2 cellular contexts compared by ENCODE assay signal in the genomic region with DNA sequence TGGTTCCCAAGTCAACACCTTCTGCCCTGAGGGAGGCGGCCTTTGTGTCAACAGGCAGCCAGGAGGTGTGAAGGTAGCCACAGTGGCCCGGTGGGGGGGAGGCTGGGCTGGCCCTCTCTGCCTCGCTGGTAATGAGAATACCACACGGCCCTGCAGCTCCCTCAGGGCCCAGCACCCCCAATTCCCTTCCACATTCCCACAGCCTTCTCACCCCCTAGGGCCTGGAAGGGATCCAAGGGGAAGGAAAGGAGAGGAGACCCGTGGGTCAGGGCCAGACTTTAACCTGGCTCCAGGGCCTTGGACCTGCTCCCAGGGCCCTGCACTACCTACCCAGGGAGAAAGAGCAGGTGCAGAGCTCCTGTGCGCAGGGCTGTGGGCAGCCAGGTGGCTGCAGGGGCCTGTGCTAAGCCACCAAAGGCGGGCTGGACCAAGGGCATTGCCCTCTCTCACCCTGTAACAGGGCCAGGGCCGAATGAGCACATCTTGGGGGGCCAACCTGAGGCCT.
TF ChIP-seq lines count a peak whose summit lies in the region.

No MANE protein-coding gene starts in this region.

TF ChIP-seq in K562, 482 proteins besides CTCF, POLR2A, EP300 and RAD21 (continues in another document):
- TF ChIP-seq, protein P1, sequence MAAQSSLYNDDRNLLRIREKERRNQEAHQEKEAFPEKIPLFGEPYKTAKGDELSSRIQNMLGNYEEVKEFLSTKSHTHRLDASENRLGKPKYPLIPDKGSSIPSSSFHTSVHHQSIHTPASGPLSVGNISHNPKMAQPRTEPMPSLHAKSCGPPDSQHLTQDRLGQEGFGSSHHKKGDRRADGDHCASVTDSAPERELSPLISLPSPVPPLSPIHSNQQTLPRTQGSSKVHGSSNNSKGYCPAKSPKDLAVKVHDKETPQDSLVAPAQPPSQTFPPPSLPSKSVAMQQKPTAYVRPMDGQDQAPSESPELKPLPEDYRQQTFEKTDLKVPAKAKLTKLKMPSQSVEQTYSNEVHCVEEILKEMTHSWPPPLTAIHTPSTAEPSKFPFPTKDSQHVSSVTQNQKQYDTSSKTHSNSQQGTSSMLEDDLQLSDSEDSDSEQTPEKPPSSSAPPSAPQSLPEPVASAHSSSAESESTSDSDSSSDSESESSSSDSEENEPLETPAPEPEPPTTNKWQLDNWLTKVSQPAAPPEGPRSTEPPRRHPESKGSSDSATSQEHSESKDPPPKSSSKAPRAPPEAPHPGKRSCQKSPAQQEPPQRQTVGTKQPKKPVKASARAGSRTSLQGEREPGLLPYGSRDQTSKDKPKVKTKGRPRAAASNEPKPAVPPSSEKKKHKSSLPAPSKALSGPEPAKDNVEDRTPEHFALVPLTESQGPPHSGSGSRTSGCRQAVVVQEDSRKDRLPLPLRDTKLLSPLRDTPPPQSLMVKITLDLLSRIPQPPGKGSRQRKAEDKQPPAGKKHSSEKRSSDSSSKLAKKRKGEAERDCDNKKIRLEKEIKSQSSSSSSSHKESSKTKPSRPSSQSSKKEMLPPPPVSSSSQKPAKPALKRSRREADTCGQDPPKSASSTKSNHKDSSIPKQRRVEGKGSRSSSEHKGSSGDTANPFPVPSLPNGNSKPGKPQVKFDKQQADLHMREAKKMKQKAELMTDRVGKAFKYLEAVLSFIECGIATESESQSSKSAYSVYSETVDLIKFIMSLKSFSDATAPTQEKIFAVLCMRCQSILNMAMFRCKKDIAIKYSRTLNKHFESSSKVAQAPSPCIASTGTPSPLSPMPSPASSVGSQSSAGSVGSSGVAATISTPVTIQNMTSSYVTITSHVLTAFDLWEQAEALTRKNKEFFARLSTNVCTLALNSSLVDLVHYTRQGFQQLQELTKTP (IDR thresholded peaks at IDR 0.05; ENCODE audit: low read depth in 1 of 2, partially characterized antibody in 2 of 2): no peak
- TF ChIP-seq SREBF1 (IDR thresholded peaks at IDR 0.05; ENCODE audit: borderline replicate concordance, low read depth, low read length) (no peak), HMG20B (CRISPR knock-in tag; IDR thresholded peaks at IDR 0.05) (no peak), FOS (IDR thresholded peaks at IDR 0.05; ENCODE audit: extremely low read depth, insufficient read length) (no peak), ZNF3 (CRISPR knock-in tag; IDR thresholded peaks at IDR 0.05) (no peak), ZNF699 (CRISPR knock-in tag; IDR thresholded peaks at IDR 0.05; ENCODE audit: insufficient replicate concordance) (no peak)
- TF ChIP-seq, protein P2, sequence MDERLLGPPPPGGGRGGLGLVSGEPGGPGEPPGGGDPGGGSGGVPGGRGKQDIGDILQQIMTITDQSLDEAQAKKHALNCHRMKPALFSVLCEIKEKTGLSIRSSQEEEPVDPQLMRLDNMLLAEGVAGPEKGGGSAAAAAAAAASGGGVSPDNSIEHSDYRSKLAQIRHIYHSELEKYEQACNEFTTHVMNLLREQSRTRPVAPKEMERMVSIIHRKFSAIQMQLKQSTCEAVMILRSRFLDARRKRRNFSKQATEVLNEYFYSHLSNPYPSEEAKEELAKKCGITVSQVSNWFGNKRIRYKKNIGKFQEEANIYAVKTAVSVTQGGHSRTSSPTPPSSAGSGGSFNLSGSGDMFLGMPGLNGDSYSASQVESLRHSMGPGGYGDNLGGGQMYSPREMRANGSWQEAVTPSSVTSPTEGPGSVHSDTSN (CRISPR knock-in tag; IDR thresholded peaks at IDR 0.05; ENCODE audit: low read depth): no peak
- TF ChIP-seq, protein P2 (tag; conservative IDR thresholded peaks at IDR 0.05; ENCODE audit: low read depth): no peak
- TF ChIP-seq, protein P3, sequence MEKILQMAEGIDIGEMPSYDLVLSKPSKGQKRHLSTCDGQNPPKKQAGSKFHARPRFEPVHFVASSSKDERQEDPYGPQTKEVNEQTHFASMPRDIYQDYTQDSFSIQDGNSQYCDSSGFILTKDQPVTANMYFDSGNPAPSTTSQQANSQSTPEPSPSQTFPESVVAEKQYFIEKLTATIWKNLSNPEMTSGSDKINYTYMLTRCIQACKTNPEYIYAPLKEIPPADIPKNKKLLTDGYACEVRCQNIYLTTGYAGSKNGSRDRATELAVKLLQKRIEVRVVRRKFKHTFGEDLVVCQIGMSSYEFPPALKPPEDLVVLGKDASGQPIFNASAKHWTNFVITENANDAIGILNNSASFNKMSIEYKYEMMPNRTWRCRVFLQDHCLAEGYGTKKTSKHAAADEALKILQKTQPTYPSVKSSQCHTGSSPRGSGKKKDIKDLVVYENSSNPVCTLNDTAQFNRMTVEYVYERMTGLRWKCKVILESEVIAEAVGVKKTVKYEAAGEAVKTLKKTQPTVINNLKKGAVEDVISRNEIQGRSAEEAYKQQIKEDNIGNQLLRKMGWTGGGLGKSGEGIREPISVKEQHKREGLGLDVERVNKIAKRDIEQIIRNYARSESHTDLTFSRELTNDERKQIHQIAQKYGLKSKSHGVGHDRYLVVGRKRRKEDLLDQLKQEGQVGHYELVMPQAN (IDR thresholded peaks at IDR 0.05; ENCODE audit: borderline replicate concordance): no peak
- TF ChIP-seq, protein P4, sequence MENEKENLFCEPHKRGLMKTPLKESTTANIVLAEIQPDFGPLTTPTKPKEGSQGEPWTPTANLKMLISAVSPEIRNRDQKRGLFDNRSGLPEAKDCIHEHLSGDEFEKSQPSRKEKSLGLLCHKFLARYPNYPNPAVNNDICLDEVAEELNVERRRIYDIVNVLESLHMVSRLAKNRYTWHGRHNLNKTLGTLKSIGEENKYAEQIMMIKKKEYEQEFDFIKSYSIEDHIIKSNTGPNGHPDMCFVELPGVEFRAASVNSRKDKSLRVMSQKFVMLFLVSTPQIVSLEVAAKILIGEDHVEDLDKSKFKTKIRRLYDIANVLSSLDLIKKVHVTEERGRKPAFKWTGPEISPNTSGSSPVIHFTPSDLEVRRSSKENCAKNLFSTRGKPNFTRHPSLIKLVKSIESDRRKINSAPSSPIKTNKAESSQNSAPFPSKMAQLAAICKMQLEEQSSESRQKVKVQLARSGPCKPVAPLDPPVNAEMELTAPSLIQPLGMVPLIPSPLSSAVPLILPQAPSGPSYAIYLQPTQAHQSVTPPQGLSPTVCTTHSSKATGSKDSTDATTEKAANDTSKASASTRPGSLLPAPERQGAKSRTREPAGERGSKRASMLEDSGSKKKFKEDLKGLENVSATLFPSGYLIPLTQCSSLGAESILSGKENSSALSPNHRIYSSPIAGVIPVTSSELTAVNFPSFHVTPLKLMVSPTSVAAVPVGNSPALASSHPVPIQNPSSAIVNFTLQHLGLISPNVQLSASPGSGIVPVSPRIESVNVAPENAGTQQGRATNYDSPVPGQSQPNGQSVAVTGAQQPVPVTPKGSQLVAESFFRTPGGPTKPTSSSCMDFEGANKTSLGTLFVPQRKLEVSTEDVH (IDR thresholded peaks at IDR 0.05; ENCODE audit: low read depth, partially characterized antibody): no peak

TF ChIP-seq in liver, 16 proteins besides CTCF, POLR2A, EP300 and RAD21:
- TF ChIP-seq YY1 (IDR thresholded peaks at IDR 0.05): no peak
- TF ChIP-seq JUND (IDR thresholded peaks at IDR 0.05): no peak
- TF ChIP-seq, protein P5, sequence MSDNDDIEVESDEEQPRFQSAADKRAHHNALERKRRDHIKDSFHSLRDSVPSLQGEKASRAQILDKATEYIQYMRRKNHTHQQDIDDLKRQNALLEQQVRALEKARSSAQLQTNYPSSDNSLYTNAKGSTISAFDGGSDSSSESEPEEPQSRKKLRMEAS (IDR thresholded peaks at IDR 0.05): no peak
- TF ChIP-seq FOXA2 (IDR thresholded peaks at IDR 0.05): no peak
- TF ChIP-seq, protein P6, sequence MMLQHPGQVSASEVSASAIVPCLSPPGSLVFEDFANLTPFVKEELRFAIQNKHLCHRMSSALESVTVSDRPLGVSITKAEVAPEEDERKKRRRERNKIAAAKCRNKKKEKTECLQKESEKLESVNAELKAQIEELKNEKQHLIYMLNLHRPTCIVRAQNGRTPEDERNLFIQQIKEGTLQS (IDR thresholded peaks at IDR 0.05): no peak
- TF ChIP-seq, protein P7, sequence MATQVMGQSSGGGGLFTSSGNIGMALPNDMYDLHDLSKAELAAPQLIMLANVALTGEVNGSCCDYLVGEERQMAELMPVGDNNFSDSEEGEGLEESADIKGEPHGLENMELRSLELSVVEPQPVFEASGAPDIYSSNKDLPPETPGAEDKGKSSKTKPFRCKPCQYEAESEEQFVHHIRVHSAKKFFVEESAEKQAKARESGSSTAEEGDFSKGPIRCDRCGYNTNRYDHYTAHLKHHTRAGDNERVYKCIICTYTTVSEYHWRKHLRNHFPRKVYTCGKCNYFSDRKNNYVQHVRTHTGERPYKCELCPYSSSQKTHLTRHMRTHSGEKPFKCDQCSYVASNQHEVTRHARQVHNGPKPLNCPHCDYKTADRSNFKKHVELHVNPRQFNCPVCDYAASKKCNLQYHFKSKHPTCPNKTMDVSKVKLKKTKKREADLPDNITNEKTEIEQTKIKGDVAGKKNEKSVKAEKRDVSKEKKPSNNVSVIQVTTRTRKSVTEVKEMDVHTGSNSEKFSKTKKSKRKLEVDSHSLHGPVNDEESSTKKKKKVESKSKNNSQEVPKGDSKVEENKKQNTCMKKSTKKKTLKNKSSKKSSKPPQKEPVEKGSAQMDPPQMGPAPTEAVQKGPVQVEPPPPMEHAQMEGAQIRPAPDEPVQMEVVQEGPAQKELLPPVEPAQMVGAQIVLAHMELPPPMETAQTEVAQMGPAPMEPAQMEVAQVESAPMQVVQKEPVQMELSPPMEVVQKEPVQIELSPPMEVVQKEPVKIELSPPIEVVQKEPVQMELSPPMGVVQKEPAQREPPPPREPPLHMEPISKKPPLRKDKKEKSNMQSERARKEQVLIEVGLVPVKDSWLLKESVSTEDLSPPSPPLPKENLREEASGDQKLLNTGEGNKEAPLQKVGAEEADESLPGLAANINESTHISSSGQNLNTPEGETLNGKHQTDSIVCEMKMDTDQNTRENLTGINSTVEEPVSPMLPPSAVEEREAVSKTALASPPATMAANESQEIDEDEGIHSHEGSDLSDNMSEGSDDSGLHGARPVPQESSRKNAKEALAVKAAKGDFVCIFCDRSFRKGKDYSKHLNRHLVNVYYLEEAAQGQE (IDR thresholded peaks at IDR 0.05): no peak
- no peak for TF ChIP-seq EGR1 (IDR thresholded peaks at IDR 0.05; ENCODE audit: low read depth in 2 of 2)
- no peak for TF ChIP-seq GABPA (IDR thresholded peaks at IDR 0.05 in 1 of 2, conservative IDR thresholded peaks at IDR 0.05 in 1 of 2)
- peak; percentile 82 for TF ChIP-seq NR2F2 (IDR thresholded peaks at IDR 0.05)
- no peak for TF ChIP-seq FOXA1 (IDR thresholded peaks at IDR 0.05)
- TF ChIP-seq TAF1 (conservative IDR thresholded peaks at IDR 0.05): no peak
- TF ChIP-seq HNF4A (conservative IDR thresholded peaks at IDR 0.05): peak; percentile 82 to 95
- TF ChIP-seq RXRA (IDR thresholded peaks at IDR 0.05): peak; percentile 39 to 57
- peak; percentile 65 for TF ChIP-seq SP1 (IDR thresholded peaks at IDR 0.05)
- TF ChIP-seq HNF4G (IDR thresholded peaks at IDR 0.05): peak; percentile 70
- TF ChIP-seq, protein P8, sequence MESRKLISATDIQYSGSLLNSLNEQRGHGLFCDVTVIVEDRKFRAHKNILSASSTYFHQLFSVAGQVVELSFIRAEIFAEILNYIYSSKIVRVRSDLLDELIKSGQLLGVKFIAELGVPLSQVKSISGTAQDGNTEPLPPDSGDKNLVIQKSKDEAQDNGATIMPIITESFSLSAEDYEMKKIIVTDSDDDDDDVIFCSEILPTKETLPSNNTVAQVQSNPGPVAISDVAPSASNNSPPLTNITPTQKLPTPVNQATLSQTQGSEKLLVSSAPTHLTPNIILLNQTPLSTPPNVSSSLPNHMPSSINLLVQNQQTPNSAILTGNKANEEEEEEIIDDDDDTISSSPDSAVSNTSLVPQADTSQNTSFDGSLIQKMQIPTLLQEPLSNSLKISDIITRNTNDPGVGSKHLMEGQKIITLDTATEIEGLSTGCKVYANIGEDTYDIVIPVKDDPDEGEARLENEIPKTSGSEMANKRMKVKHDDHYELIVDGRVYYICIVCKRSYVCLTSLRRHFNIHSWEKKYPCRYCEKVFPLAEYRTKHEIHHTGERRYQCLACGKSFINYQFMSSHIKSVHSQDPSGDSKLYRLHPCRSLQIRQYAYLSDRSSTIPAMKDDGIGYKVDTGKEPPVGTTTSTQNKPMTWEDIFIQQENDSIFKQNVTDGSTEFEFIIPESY (IDR thresholded peaks at IDR 0.05): no peak
